Comparison of ENCODE assay signal across 1 cellular context in genomic region chr17:46822388-46822921, GRCh38.
TF ChIP-seq lines count a peak whose summit lies in the region.

No MANE protein-coding gene starts in this region.

TF ChIP-seq in K562, 482 proteins besides CTCF, POLR2A, EP300 and RAD21 (continued from another document and continues in another):
- TF ChIP-seq BRD4 (IDR thresholded peaks at IDR 0.05) (no peak), E2F3 (CRISPR knock-in tag; IDR thresholded peaks at IDR 0.05) (no peak), HBP1 (CRISPR knock-in tag; IDR thresholded peaks at IDR 0.05) (no peak), MYC (IDR thresholded peaks at IDR 0.05; ENCODE audit: low read depth, low read length) (peak; percentile 58; the same call in 1 of the 2 replicates), MYC (CRISPR knock-in tag; IDR thresholded peaks at IDR 0.05; ENCODE audit: borderline replicate concordance, low read depth) (no peak), CAMTA2 (CRISPR knock-in tag; conservative IDR thresholded peaks at IDR 0.05) (no peak), CBX1 (IDR thresholded peaks at IDR 0.05; ENCODE audit: low read depth) (no peak), CREB1 (IDR thresholded peaks at IDR 0.05) (no peak), CREB1 (CRISPR knock-in tag; IDR thresholded peaks at IDR 0.05) (no peak), ARID2 (IDR thresholded peaks at IDR 0.05) (peak; percentile 51; the same call in 1 of the 2 replicates), RCOR1 (IDR thresholded peaks at IDR 0.05; ENCODE audit: borderline replicate concordance in 1 of 2, low read depth in 2 of 2, low read length in 2 of 2) (peak in 1 of 2 experiments; percentile 67; a peak in 3 of 4 replicates), KDM1A (IDR thresholded peaks at IDR 0.05) (peak; percentile 31 to 79; a peak in 2 of 4 replicates), BRF1 (IDR thresholded peaks at IDR 0.05; ENCODE audit: borderline replicate concordance, extremely low read depth, insufficient read length) (no peak), MGA (IDR thresholded peaks at IDR 0.05) (0 out of 2 replicates have a peak, but pooled peaks have one; percentile 29), GTF2F1 (IDR thresholded peaks at IDR 0.05; ENCODE audit: low read depth, low read length) (peak; percentile 33; the same call in 1 of the 2 replicates), KAT7 (CRISPR knock-in tag; IDR thresholded peaks at IDR 0.05; ENCODE audit: borderline replicate concordance) (no peak), RAD51 (IDR thresholded peaks at IDR 0.05; ENCODE audit: borderline replicate concordance, low read depth) (no peak), LEF1 (IDR thresholded peaks at IDR 0.05) (no peak), JUND (IDR thresholded peaks at IDR 0.05; ENCODE audit: borderline replicate concordance, low read depth, low read length) (no peak), JUND (tag; IDR thresholded peaks at IDR 0.05; ENCODE audit: borderline replicate concordance, low read depth, low read length) (no peak), ESRRA (IDR thresholded peaks at IDR 0.05; ENCODE audit: borderline replicate concordance, low read depth) (no peak), CHD4 (IDR thresholded peaks at IDR 0.05; ENCODE audit: insufficient read depth, insufficient replicate concordance, low read depth, low read length, poor library complexity, severe bottlenecking) (peak; percentile 58), SMARCA4 (IDR thresholded peaks at IDR 0.05) (no peak), VEZF1 (CRISPR knock-in tag; IDR thresholded peaks at IDR 0.05) (0 out of 2 replicates have a peak, but pooled peaks have one; percentile 14), SUPT5H (IDR thresholded peaks at IDR 0.05) (no peak), ESRRB (CRISPR knock-in tag; IDR thresholded peaks at IDR 0.05; ENCODE audit: borderline replicate concordance) (no peak), TAF15 (IDR thresholded peaks at IDR 0.05; ENCODE audit: low read depth, low read length) (no peak), CSDE1 (IDR thresholded peaks at IDR 0.05) (no peak), SRSF7 (optimal IDR thresholded peaks at IDR 0.05; ENCODE audit: low read depth, low read length) (no peak), ZNF408 (CRISPR knock-in tag; IDR thresholded peaks at IDR 0.05; ENCODE audit: low read depth) (no peak), ZNF696 (CRISPR knock-in tag; conservative IDR thresholded peaks at IDR 0.05) (no peak), KAT2B (IDR thresholded peaks at IDR 0.05; ENCODE audit: low read depth, low read length) (no peak), BCL6 (CRISPR knock-in tag; IDR thresholded peaks at IDR 0.05) (no peak)
- TF ChIP-seq, protein P1, sequence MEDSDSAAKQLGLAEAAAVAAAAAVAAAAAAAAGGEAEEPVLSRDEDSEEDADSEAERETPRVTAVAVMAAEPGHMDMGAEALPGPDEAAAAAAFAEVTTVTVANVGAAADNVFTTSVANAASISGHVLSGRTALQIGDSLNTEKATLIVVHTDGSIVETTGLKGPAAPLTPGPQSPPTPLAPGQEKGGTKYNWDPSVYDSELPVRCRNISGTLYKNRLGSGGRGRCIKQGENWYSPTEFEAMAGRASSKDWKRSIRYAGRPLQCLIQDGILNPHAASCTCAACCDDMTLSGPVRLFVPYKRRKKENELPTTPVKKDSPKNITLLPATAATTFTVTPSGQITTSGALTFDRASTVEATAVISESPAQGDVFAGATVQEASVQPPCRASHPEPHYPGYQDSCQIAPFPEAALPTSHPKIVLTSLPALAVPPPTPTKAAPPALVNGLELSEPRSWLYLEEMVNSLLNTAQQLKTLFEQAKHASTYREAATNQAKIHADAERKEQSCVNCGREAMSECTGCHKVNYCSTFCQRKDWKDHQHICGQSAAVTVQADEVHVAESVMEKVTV (CRISPR knock-in tag; IDR thresholded peaks at IDR 0.05): no peak
- TF ChIP-seq, protein P2, sequence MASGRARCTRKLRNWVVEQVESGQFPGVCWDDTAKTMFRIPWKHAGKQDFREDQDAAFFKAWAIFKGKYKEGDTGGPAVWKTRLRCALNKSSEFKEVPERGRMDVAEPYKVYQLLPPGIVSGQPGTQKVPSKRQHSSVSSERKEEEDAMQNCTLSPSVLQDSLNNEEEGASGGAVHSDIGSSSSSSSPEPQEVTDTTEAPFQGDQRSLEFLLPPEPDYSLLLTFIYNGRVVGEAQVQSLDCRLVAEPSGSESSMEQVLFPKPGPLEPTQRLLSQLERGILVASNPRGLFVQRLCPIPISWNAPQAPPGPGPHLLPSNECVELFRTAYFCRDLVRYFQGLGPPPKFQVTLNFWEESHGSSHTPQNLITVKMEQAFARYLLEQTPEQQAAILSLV (tag; IDR thresholded peaks at IDR 0.05): no peak
- TF ChIP-seq, protein P3, sequence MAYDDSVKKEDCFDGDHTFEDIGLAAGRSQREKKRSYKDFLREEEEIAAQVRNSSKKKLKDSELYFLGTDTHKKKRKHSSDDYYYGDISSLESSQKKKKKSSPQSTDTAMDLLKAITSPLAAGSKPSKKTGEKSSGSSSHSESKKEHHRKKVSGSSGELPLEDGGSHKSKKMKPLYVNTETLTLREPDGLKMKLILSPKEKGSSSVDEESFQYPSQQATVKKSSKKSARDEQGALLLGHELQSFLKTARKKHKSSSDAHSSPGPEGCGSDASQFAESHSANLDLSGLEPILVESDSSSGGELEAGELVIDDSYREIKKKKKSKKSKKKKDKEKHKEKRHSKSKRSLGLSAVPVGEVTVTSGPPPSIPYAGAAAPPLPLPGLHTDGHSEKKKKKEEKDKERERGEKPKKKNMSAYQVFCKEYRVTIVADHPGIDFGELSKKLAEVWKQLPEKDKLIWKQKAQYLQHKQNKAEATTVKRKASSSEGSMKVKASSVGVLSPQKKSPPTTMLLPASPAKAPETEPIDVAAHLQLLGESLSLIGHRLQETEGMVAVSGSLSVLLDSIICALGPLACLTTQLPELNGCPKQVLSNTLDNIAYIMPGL (CRISPR knock-in tag; IDR thresholded peaks at IDR 0.05): 0 out of 2 replicates have a peak, but pooled peaks have one; percentile 69
- TF ChIP-seq, protein P4, sequence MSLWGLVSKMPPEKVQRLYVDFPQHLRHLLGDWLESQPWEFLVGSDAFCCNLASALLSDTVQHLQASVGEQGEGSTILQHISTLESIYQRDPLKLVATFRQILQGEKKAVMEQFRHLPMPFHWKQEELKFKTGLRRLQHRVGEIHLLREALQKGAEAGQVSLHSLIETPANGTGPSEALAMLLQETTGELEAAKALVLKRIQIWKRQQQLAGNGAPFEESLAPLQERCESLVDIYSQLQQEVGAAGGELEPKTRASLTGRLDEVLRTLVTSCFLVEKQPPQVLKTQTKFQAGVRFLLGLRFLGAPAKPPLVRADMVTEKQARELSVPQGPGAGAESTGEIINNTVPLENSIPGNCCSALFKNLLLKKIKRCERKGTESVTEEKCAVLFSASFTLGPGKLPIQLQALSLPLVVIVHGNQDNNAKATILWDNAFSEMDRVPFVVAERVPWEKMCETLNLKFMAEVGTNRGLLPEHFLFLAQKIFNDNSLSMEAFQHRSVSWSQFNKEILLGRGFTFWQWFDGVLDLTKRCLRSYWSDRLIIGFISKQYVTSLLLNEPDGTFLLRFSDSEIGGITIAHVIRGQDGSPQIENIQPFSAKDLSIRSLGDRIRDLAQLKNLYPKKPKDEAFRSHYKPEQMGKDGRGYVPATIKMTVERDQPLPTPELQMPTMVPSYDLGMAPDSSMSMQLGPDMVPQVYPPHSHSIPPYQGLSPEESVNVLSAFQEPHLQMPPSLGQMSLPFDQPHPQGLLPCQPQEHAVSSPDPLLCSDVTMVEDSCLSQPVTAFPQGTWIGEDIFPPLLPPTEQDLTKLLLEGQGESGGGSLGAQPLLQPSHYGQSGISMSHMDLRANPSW (CRISPR knock-in tag; IDR thresholded peaks at IDR 0.05): no peak
- TF ChIP-seq, protein P5, sequence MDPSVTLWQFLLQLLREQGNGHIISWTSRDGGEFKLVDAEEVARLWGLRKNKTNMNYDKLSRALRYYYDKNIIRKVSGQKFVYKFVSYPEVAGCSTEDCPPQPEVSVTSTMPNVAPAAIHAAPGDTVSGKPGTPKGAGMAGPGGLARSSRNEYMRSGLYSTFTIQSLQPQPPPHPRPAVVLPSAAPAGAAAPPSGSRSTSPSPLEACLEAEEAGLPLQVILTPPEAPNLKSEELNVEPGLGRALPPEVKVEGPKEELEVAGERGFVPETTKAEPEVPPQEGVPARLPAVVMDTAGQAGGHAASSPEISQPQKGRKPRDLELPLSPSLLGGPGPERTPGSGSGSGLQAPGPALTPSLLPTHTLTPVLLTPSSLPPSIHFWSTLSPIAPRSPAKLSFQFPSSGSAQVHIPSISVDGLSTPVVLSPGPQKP (CRISPR knock-in tag; IDR thresholded peaks at IDR 0.05): no peak
